ENCODE assay signal across 8 cellular contexts in genomic region chr13:48591166-48591872, GRCh38. TPM values are rescaled to one million over a fixed set of nuclear protein-coding genes. Genes with fewer than 3 reads are reported as not detected.
DNase-seq lines count a peak whose midpoint lies in the region; ATAC-seq, FAIRE-seq and TF ChIP-seq lines count a peak whose summit lies in the region.
"Not testable (repeated sequence)": the region's sequence is repeated elsewhere in the genome, so short reads cannot be mapped to it uniquely, and the experiment has no call there.

No MANE protein-coding gene starts in this region.

- FAIRE-seq in H1 (lab: Jason Lieb, UNC) = not testable (repeated sequence)

- H3K79me1 ChIP-seq in H1 (ENCODE audit: low read depth, low read length) = not testable (repeated sequence)

- TF ChIP-seq CTCF in H1 (IDR thresholded peaks at IDR 0.05; ENCODE audit: control extremely low read depth in 1 of 3, insufficient read depth in 1 of 3, low read depth in 1 of 3, low read length in 3 of 3); kidney epithelial cell (IDR thresholded peaks at IDR 0.05; ENCODE audit: insufficient read depth, low read length, poor library complexity, severe bottlenecking); mucosa of descending colon (IDR thresholded peaks at IDR 0.05); parathyroid adenoma (IDR thresholded peaks at IDR 0.05); vagina (IDR thresholded peaks at IDR 0.05): not testable (repeated sequence)

- not testable (repeated sequence) for H3K18ac ChIP-seq in H1 (ENCODE audit: extremely low read depth, low read length)

- H2AFZ ChIP-seq in H1 (ENCODE audit: low read length) = not testable (repeated sequence)
- H2AFZ ChIP-seq in parathyroid adenoma = peak overlapping the region; percentile 33

- H4K8ac ChIP-seq in H1 (ENCODE audit: extremely low read depth, insufficient read depth, low read length) = not testable (repeated sequence)

- H3K9ac ChIP-seq in HUES64 (ENCODE audit: low read depth, low read length); H1 (replicated peaks in 1 of 4; ENCODE audit: extremely low read depth in 1 of 4, low read depth in 3 of 4, low read length in 3 of 4); parathyroid adenoma: not testable (repeated sequence)

- H2BK5ac ChIP-seq in H1 (ENCODE audit: low read depth, low read length) = peak overlapping the region; percentile 58

- POLR2A ChIA-PET in H1 (lab: Charles Lee; ENCODE audit: partially characterized antibody) = not testable (repeated sequence)

- H3K4me2 ChIP-seq in H1 (ENCODE audit: insufficient read depth in 1 of 2, low read depth in 2 of 2, low read length in 2 of 2); parathyroid adenoma (ENCODE audit: low read length): not testable (repeated sequence)

- H3K4me1 ChIP-seq in HUES64 (ENCODE audit: insufficient read depth, low read length) (peaks cover 45% of the 10 kb centered on the region), H1 (replicated peaks in 1 of 4; ENCODE audit: control insufficient read depth in 3 of 4, insufficient read depth in 4 of 4, low read length in 3 of 4) (peaks cover 8 to 25% (median 18%) of the 10 kb centered on the region in 4 experiments), vagina (peaks cover 27% of the 10 kb centered on the region)
- not testable (repeated sequence) for H3K4me1 ChIP-seq in mucosa of descending colon (ENCODE audit: low read depth); parathyroid adenoma

- CTCF ChIA-PET in H1 (lab: Charles Lee; ENCODE audit: partially characterized antibody) = interaction anchor here (1.0 to 1.5 kb wide), 3 partner anchors 11 to 256 kb away, joined by 3 read pairs; no protein-coding TSS in a partner anchor

- not testable (repeated sequence) for H2BK120ac ChIP-seq in H1 (replicated peaks; ENCODE audit: low read depth, low read length)

- not testable (repeated sequence) for H3K14ac ChIP-seq in H1 (ENCODE audit: insufficient read length)

- H3K56ac ChIP-seq in H1 (replicated peaks; ENCODE audit: insufficient read length, low read depth, low read length) = not testable (repeated sequence)

- not testable (repeated sequence) for TF ChIP-seq EP300 in H1 (IDR thresholded peaks at IDR 0.05; ENCODE audit: borderline replicate concordance in 1 of 2, low read depth in 2 of 2, low read length in 2 of 2)

- not testable (repeated sequence) for H3K4me3 ChIP-seq in HUES64 (ENCODE audit: low read length); H1 (ENCODE audit: extremely low read depth in 1 of 4, insufficient read depth in 2 of 4, low read depth in 3 of 4, low read length in 4 of 4); kidney epithelial cell (ENCODE audit: low read depth, low read length); mucosa of descending colon; parathyroid adenoma (ENCODE audit: low read depth, low read length); vagina

- H4K91ac ChIP-seq in H1 (replicated peaks; ENCODE audit: insufficient read length, low read length) = not testable (repeated sequence)

- not testable (repeated sequence) for H3K79me2 ChIP-seq in H1 (ENCODE audit: control insufficient read depth in 1 of 2, insufficient read depth in 2 of 2, low read length in 2 of 2); parathyroid adenoma

- H2BK15ac ChIP-seq in H1 (ENCODE audit: low read length) = not testable (repeated sequence)

- H4K20me1 ChIP-seq in H1 (replicated peaks in 1 of 2; ENCODE audit: control insufficient read depth in 1 of 2, insufficient read depth in 2 of 2, low read length in 2 of 2) = not testable (repeated sequence)

- not testable (repeated sequence) for H3K23ac ChIP-seq in H1 (ENCODE audit: insufficient read length)

- not testable (repeated sequence) for H3K4ac ChIP-seq in H1 (replicated peaks; ENCODE audit: insufficient read length, low read depth, low read length)

- not testable (repeated sequence) for H3K27me3 ChIP-seq in HUES64 (ENCODE audit: insufficient read depth, low read length); H1 (replicated peaks in 1 of 4; ENCODE audit: control insufficient read depth in 3 of 4, extremely low read depth in 1 of 4, insufficient read depth in 3 of 4, low read length in 3 of 4); kidney epithelial cell (ENCODE audit: control insufficient read depth, insufficient read depth, low read length); parathyroid adenoma (ENCODE audit: control insufficient read depth, insufficient read depth, low read length); vagina

- H3K36me3 ChIP-seq in HUES64 (ENCODE audit: insufficient read depth, low read length); H1 (ENCODE audit: control insufficient read depth in 2 of 4, insufficient read depth in 4 of 4, low read length in 3 of 4); kidney epithelial cell (ENCODE audit: control insufficient read depth, insufficient read depth, low read length); mucosa of descending colon (ENCODE audit: low read depth); parathyroid adenoma (ENCODE audit: control insufficient read depth, insufficient read depth, low read length); vagina: not testable (repeated sequence)

- H3K27ac ChIP-seq in HUES64 (ENCODE audit: low read depth, low read length) = peak overlapping the region; percentile 58
- not testable (repeated sequence) for H3K27ac ChIP-seq in H1 (ENCODE audit: low read depth, low read length); parathyroid adenoma
- peak overlapping the region; percentile 36 for H3K27ac ChIP-seq in vagina

- TF ChIP-seq RAD21 in H1 (IDR thresholded peaks at IDR 0.05 in 1 of 2, conservative IDR thresholded peaks at IDR 0.05 in 1 of 2; ENCODE audit: low read depth in 2 of 2, low read length in 2 of 2) = not testable (repeated sequence)

- DNase-seq in EH (ENCODE audit: low read depth) = peak; percentile 40
- peak; percentile 35 for DNase-seq in RPMI7951 (ENCODE audit: low read depth)
- DNase-seq in H1 (ENCODE audit: low read depth in 1 of 2, low spot score in 2 of 2); mucosa of descending colon; vagina (ENCODE audit: extremely low spot score in 2 of 2): not testable (repeated sequence)
- peak; percentile 37 for DNase-seq in kidney epithelial cell (ENCODE audit: low read depth)

- peak overlapping the region; percentile 18; the same call in 1 of the 2 replicates for H2BK20ac ChIP-seq in H1 (ENCODE audit: low read length)

- H4K5ac ChIP-seq in H1 (ENCODE audit: insufficient read length, low read depth, low read length) = not testable (repeated sequence)

- H3K9me3 ChIP-seq in HUES64 (ENCODE audit: insufficient read depth, low read depth, low read length); H1 (ENCODE audit: insufficient read depth in 2 of 2, low read depth in 1 of 2, low read length in 1 of 2); mucosa of descending colon; parathyroid adenoma (ENCODE audit: control insufficient read depth, low read length); vagina: not testable (repeated sequence)

- intact Hi-C loops in mucosa of descending colon (cut with DNase I, micrococcal nuclease) = loop anchor here (10.0 kb wide), 2 partner anchors 143 to 173 kb away; no protein-coding TSS in a partner anchor
- intact Hi-C loops in vagina (cut with DNase I) = not testable (repeated sequence)

- peak overlapping the region; percentile 82; the same call in 1 of the 2 replicates for H2BK12ac ChIP-seq in H1 (ENCODE audit: low read depth, low read length)

- peak; percentile 42 for ATAC-seq in mucosa of descending colon

- not testable (repeated sequence) for H3K23me2 ChIP-seq in H1 (ENCODE audit: low read depth, low read length)

- TF ChIP-seq POLR2A in H1 (IDR thresholded peaks at IDR 0.05; ENCODE audit: control extremely low read depth in 1 of 2, low read depth in 2 of 2, low read length in 2 of 2); vagina (IDR thresholded peaks at IDR 0.05): not testable (repeated sequence)

- H2AK5ac ChIP-seq in H1 (ENCODE audit: low read depth, low read length) = peak overlapping the region; percentile 71; the same call in 1 of the 2 replicates

- 89% methylated on average over 12 of the region's 12 CpGs for WGBS in HUES64
- 88% methylated on average over 12 of the region's 12 CpGs; no CpG with 5 or more reads in 1 of the 2 experiments for WGBS in H1 (ENCODE audit: extremely low coverage in 1 of 2, insufficient coverage in 1 of 2, insufficient read length in 1 of 2, insufficient replicate concordance in 2 of 2, low coverage in 1 of 2, low lambda C conversion rate in 2 of 2, missing lambda C conversion rate in 1 of 2), 2 experiments

RNA-seq across cellular contexts. Expression of gene RCBTB2, which starts 58.4 kb away (rescaled TPM):
- 13.0 TPM for polyA plus RNA-seq in HUES64 (2013, experiment 1 of 2)
- polyA plus RNA-seq in HUES64 (2013, experiment 2 of 2) = 13.8 TPM
- total RNA-seq in RPMI7951 (2014; rRNA removed; shearing (Covaris generic)) = 9.3 and 10.3 TPM in 2 replicates
- 8.4 and 9.3 TPM in 2 replicates for total RNA-seq in H1 (2021; fragmentation: NEBNext Ultra II Directional; extraction: Animal tissue kit (Norgen Biotek cat#: 25700))
- polyA plus RNA-seq in H1 (2011; rRNA removed) = 4.5 and 5.2 TPM in 2 replicates
- 6.9 TPM for polyA plus RNA-seq in H1 (2011; cell fraction: cytosol; rRNA removed)
- polyA plus RNA-seq in H1 (2011; cell fraction: nucleus; rRNA removed) = 4.3 TPM
- polyA plus RNA-seq in H1 (2012, experiment 1 of 2) = 5.1 to 9.5 TPM (median 7.1 TPM) in 4 replicates
- 0.87 TPM for polyA plus RNA-seq in H1 (2012, experiment 2 of 2)
- polyA plus RNA-seq in H1 (2013, experiment 1 of 2) = 4.4 TPM
- polyA plus RNA-seq in H1 (2013, experiment 2 of 2) = 4.0 TPM
- polyA minus RNA-seq in H1 (2011; rRNA and poly(A)+ RNA removed) = 7.5 and 9.9 TPM in 2 replicates
- polyA minus RNA-seq in H1 (2011; cell fraction: cytosol; rRNA and poly(A)+ RNA removed) = 5.9 TPM
- 6.7 TPM for polyA minus RNA-seq in H1 (2011; cell fraction: nucleus; rRNA and poly(A)+ RNA removed)
- 5.6 and 13.4 TPM in 2 replicates for total RNA-seq in kidney epithelial cell
- 10 to 100 TPM in 1 of 3 donors, 1 to 10 TPM in 2; 4.9 to 10.9 (median 6.7) TPM for total RNA-seq in mucosa of descending colon
- total RNA-seq in vagina = 14.7 TPM
